Comparison of ENCODE assay signal across 7 cellular contexts in the genomic region with DNA sequence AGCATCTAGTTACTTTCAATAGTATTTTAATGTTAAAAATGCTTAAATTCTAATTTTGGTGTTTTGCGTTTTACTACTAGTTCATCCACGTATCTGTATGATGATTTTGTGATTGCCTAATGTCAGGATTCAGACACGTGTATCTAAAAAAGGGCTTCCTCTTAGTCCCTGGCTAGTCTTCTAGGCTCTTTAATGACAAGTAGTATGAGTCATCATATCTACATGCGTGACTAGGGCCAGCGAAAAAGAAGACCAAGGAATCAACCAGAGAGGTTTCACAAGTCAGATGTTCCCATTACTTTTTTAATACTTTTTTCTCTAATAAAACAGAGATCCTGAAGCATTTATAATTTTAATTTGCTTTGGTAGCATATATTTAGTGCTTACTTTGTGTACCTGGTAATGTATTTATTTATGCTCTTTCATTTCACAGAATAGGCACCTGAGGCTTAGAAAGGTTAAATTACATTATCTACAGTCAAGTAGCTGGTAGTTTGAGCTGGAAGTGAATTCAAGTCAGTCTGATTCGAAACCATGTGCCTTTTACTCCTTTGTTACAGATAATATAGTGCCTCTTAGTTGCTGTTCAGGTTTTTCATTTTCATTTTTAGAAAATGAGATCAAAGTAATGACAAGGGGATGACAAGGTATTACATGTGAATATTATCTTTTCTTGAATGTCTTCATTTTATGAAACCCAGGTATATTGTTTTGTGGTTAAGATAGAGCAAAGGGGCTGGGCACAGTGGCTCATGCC.
DNase-seq lines count a peak whose midpoint lies in the region; ATAC-seq and TF ChIP-seq lines count a peak whose summit lies in the region.

No MANE protein-coding gene starts in this region.

- H3K36me3 ChIP-seq in mucosa of descending colon (ENCODE audit: low read depth) = no peaks in the 10 kb centered on the region

- intact Hi-C loops in mucosa of descending colon (cut with DNase I, micrococcal nuclease) = no loop called here

- peak; percentile 62 for DNase-seq in NCI-H446 treated with DMSO at 0.1 percent for 48 hours (lab: John Stamatoyannopoulos, UW)
- DNase-seq in kidney tubule cell (ENCODE audit: low spot score) = peak; percentile 38
- DNase-seq in activated CD4-positive, alpha-beta T cell treated with anti-CD3 and anti-CD28 coated beads for 4 hours = no peak
- DNase-seq in mucosa of descending colon = no peak

- TF ChIP-seq CTCF in mucosa of descending colon (IDR thresholded peaks at IDR 0.05) = no peak

- no peak overlapping the region for H3K4me3 ChIP-seq in mucosa of descending colon

- no peaks in the 10 kb centered on the region for H3K9me3 ChIP-seq in mucosa of descending colon

- H3K4me1 ChIP-seq in mucosa of descending colon (ENCODE audit: low read depth) = no peaks in the 10 kb centered on the region

- ATAC-seq in GM18867 (IDR thresholded peaks at IDR 0.05; ENCODE audit: unreplicated experiment) (peak; percentile 76), HG02759 (IDR thresholded peaks at IDR 0.05; ENCODE audit: unreplicated experiment) (peak; percentile 69), GM19397 (IDR thresholded peaks at IDR 0.05; ENCODE audit: unreplicated experiment) (no peak), mucosa of descending colon (no peak)

Comparison
In these comparisons a context has a peak if more than half of its experiments do, and no peak if none do; other contexts are left out.
1. ATAC-seq: peak in GM18867 (single experiment) and HG02759 (single experiment); none in GM19397 (single experiment) and mucosa of descending colon (single experiment).
2. DNase-seq: peak in NCI-H446 treated with DMSO at 0.1 percent for 48 hours (single experiment) and kidney tubule cell (single experiment); none in activated CD4-positive, alpha-beta T cell treated with anti-CD3 and anti-CD28 coated beads for 4 hours (0 of 2) and mucosa of descending colon (0 of 3).